14 cellular contexts compared by ENCODE assay signal in the genomic region with DNA sequence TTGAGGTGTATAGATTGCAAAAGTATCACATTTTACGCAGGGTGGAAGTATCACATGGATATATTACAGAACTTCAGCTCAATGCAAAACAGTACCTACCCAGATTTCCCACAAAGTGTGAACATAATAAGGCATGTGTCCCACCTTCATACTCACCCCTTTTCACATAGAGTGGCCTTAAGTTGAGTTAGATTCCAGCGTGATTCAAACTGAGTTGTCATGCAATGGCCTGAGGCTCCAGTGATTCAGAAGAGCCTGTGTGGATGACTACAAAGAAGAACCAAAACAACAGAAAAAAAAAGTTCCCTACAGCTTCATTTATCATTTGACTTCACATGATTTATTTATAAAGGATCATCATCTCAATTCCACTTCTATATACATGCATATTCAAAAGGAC.
"Had no signal": no experiment of that assay in that cellular context is flagged by ENCODE, and none has a peak within 500 bp of the region (broad histone marks: within the 10 kb centered on the region; RNA-seq: fewer than 3 reads in every experiment).

No MANE protein-coding gene starts in this region.

- DNase-seq: activated B cell treated with CpG ODN at 0.5 μM for 24 hours; activated CD4-positive, alpha-beta T cell treated with anti-CD3 and anti-CD28 coated beads, Interleukin-2, amount 10 ng/mL, durations not matched to agents 24 days and 14 days; activated CD8-positive, alpha-beta memory T cell treated with anti-CD3 and anti-CD28 coated beads, Interleukin-2, amount 50 U/mL, for 48 hours; activated naive CD8-positive, alpha-beta T cell treated with anti-CD3 and anti-CD28 coated beads for 36 hours; cortex of kidney; effector CD8-positive, alpha-beta T cell; islet precursor cell; left lung; naive thymus-derived CD8-positive, alpha-beta T cell; pancreas; T-helper 17 cell; thyroid gland had no signal

- FAIRE-seq: endothelial cell of umbilical vein, pancreas, urothelium cell line had no signal

- H3K4me1 ChIP-seq: left lung, pancreas, thyroid gland had no signal

- H3K4me3 ChIP-seq: left lung, pancreas, thyroid gland had no signal

- H3K9me3 ChIP-seq: left lung, pancreas, thyroid gland had no signal

- H3K27me3 ChIP-seq: left lung, pancreas, thyroid gland had no signal

- H3K36me3 ChIP-seq: left lung, pancreas, thyroid gland had no signal

- H3K27ac ChIP-seq: left lung, pancreas, thyroid gland had no signal
